6 cellular contexts compared by ENCODE assay signal in the genomic region with DNA sequence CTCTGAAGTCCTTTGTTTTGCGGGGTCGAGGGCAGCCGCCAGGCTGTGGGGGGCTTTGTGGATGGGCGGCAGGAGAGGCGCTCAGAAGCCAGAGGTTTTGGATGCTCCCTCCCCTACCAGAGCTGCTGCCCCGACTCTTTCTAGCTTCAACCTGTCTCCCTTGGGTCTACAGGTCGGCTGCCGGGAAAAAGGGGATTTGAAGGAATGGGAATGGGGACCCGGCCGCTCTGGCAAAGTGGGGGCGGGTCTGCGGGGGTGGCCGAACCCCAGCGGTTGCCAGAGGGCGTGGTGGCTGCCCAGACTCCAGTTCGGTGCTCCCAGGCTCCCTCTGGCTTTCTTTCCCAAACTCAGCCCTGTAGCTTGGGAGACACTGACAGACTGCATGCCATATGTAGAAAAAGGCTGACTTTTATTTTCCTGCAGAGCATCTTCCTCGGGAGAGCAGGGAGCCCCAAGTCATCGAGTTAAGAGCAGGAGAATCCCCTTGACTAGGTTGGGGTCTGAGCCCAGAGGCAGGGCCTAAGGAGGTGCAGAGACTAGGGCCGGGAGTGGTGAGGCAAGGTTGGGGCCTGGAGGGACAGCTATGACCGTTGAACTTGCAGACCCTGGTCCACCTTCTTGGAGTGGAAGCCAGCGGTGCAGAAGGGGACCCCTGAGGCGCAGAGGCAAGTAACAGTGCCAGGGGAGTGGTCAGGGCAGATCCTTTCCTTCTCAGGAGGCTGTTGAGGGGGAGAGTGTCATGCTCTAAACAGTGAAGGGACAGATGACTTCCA. TPM values are rescaled to one million over a fixed set of nuclear protein-coding genes. Genes with fewer than 3 reads are reported as not detected.
DNase-seq lines count a peak whose midpoint lies in the region; TF ChIP-seq lines count a peak whose summit lies in the region.

No MANE protein-coding gene starts in this region.

- DNase-seq in activated naive CD4-positive, alpha-beta T cell treated with anti-CD3 and anti-CD28 coated beads, Interleukin-2, amount 10 ng/mL, durations not matched to agents 7 days and 5 days = no peak
- no peak for DNase-seq in activated naive CD4-positive, alpha-beta T cell (lab: John Stamatoyannopoulos, UW)
- DNase-seq in endothelial cell (ENCODE audit: low spot score) (peak; percentile 21), HUDEP-2 (lab: John Stamatoyannopoulos, UW; ENCODE audit: unreplicated experiment in 76 of 76) (no peak), AML-193 (lab: John Stamatoyannopoulos, UW) (no peak)

- peak overlapping the region; percentile 95 for H3K4me3 ChIP-seq in skeletal muscle satellite cell (ENCODE audit: low read length)

- H3K4me3 Mint-ChIP-seq in activated naive CD4-positive, alpha-beta T cell treated with anti-CD3 and anti-CD28 coated beads, Interleukin-2, amount 10 ng/mL, durations not matched to agents 7 days and 5 days = peak overlapping the region; percentile 99
- H3K4me3 Mint-ChIP-seq in endothelial cell (ENCODE audit: unreplicated experiment) = peak overlapping the region; percentile 99

- H3K4me1 Mint-ChIP-seq in activated naive CD4-positive, alpha-beta T cell treated with anti-CD3 and anti-CD28 coated beads, Interleukin-2, amount 10 ng/mL, durations not matched to agents 7 days and 5 days = peaks cover 45% of the 10 kb centered on the region
- H3K4me1 Mint-ChIP-seq in endothelial cell (ENCODE audit: unreplicated experiment) = peaks cover 52% of the 10 kb centered on the region

- peak overlapping the region; percentile 90 for H3K27ac Mint-ChIP-seq in activated naive CD4-positive, alpha-beta T cell treated with anti-CD3 and anti-CD28 coated beads, Interleukin-2, amount 10 ng/mL, durations not matched to agents 7 days and 5 days
- peak overlapping the region; percentile 89 for H3K27ac Mint-ChIP-seq in endothelial cell (ENCODE audit: unreplicated experiment)

- no peaks in the 10 kb centered on the region for H3K9me3 Mint-ChIP-seq in activated naive CD4-positive, alpha-beta T cell treated with anti-CD3 and anti-CD28 coated beads, Interleukin-2, amount 10 ng/mL, durations not matched to agents 7 days and 5 days
- H3K9me3 Mint-ChIP-seq in endothelial cell (ENCODE audit: unreplicated experiment) = no peaks in the 10 kb centered on the region

- peak overlapping the region; percentile 99 for H3K4me2 ChIP-seq in skeletal muscle satellite cell (ENCODE audit: low read length)

- H3K27me3 Mint-ChIP-seq in activated naive CD4-positive, alpha-beta T cell treated with anti-CD3 and anti-CD28 coated beads, Interleukin-2, amount 10 ng/mL, durations not matched to agents 7 days and 5 days = no peaks in the 10 kb centered on the region
- H3K27me3 Mint-ChIP-seq in endothelial cell (ENCODE audit: unreplicated experiment) = peaks cover 26% of the 10 kb centered on the region

- no peak for TF ChIP-seq CTCF in endothelial cell (IDR thresholded peaks at IDR 0.05; ENCODE audit: unreplicated experiment)

- H3K9ac ChIP-seq in skeletal muscle satellite cell (ENCODE audit: low read depth, low read length) = peak overlapping the region; percentile 96

- peaks cover 45% of the 10 kb centered on the region for H3K36me3 Mint-ChIP-seq in activated naive CD4-positive, alpha-beta T cell treated with anti-CD3 and anti-CD28 coated beads, Interleukin-2, amount 10 ng/mL, durations not matched to agents 7 days and 5 days
- peaks cover 28% of the 10 kb centered on the region for H3K36me3 Mint-ChIP-seq in endothelial cell (ENCODE audit: low read depth, unreplicated experiment)

- H3K36me3 ChIP-seq in skeletal muscle satellite cell (ENCODE audit: insufficient read depth, low read length) = peaks cover 27% of the 10 kb centered on the region

- H3K4me1 ChIP-seq in skeletal muscle satellite cell (ENCODE audit: control insufficient read depth, insufficient read depth, low read length) = peaks cover 39% of the 10 kb centered on the region

- CTCF ChIA-PET in activated naive CD4-positive, alpha-beta T cell treated with anti-CD3 and anti-CD28 coated beads, Interleukin-2, amount 10 ng/mL, durations not matched to agents 7 days and 5 days (lab: Charles Lee) = interaction anchor here (0.9 to 2.8 kb wide), 5 partner anchors 9 to 35 kb away, joined by 4 to 11 read pairs (median 8); a partner anchor contains a TSS

- no peaks in the 10 kb centered on the region for H3K27me3 ChIP-seq in skeletal muscle satellite cell (ENCODE audit: control insufficient read depth, insufficient read depth, low read length)

- no peaks in the 10 kb centered on the region for H3K9me3 ChIP-seq in skeletal muscle satellite cell (replicated peaks; ENCODE audit: low read length)

RNA-seq across cellular contexts. Expression of a gene that starts 1.4 kb away (rescaled TPM):
- total RNA-seq in endothelial cell (ENCODE audit: unreplicated experiment) = 285 TPM
- total RNA-seq in skeletal muscle satellite cell (2012; rRNA removed) = 54.5 and 69.2 TPM in 2 replicates

RNA-seq across cellular contexts. Expression of a gene that starts 2.9 kb away (rescaled TPM):
- 26.0 TPM for total RNA-seq in endothelial cell (ENCODE audit: unreplicated experiment)
- total RNA-seq in skeletal muscle satellite cell (2012; rRNA removed) = 2.4 and 3.3 TPM in 2 replicates

RNA-seq across cellular contexts. Expression of a gene that starts 15.0 kb away (rescaled TPM):
- total RNA-seq in endothelial cell (ENCODE audit: unreplicated experiment) = 38.5 TPM
- 23.1 and 27.7 TPM in 2 replicates for total RNA-seq in skeletal muscle satellite cell (2012; rRNA removed)

RNA-seq across cellular contexts. Expression of a gene that starts 29.2 kb away (rescaled TPM):
- 51.7 TPM for total RNA-seq in endothelial cell (ENCODE audit: unreplicated experiment)
- total RNA-seq in skeletal muscle satellite cell (2012; rRNA removed) = 6.1 and 7.6 TPM in 2 replicates

RNA-seq across cellular contexts. Expression of a gene that starts 32.3 kb away (rescaled TPM):
- 1,094 TPM for total RNA-seq in endothelial cell (ENCODE audit: unreplicated experiment)
- 624 and 1,061 TPM in 2 replicates for total RNA-seq in skeletal muscle satellite cell (2012; rRNA removed)
